Comparison of ENCODE assay signal across 8 cellular contexts in the genomic region with DNA sequence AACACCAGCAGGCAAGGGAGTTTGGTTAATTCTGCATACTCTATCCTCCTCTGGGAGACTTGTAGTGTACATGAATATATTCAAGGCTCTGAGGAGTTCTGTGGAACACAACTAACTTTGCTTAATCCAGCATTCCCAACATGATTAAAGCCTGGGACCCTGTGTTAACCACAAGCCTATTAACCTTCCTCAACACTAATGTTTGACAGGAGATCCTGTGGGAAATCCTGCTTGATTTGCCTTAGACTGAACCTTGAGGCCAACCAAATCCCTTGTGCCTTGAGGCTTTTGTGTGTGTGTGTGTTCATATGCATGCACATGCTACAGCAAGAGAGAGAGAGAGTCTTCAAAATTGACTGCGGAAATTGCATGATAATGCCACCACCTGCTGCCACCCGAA.
"Had no signal": no experiment of that assay in that cellular context is flagged by ENCODE, and none has a peak within 500 bp of the region (broad histone marks: within the 10 kb centered on the region; RNA-seq: fewer than 3 reads in every experiment).

No MANE protein-coding gene starts in this region.

- FAIRE-seq: G401.6, GM12878, GM12891, GM12892, GM18507, GM19239 had no signal

- ATAC-seq: GM12878 had no signal

- H3K4me3 ChIP-seq: GM12878 had no signal

- DNase-seq: GDM1, GF-D8 had no signal
